Comparison of ENCODE assay signal across 17 cellular contexts in genomic region chr12:52976574-52977071, GRCh38. TPM values are rescaled to one million over a fixed set of nuclear protein-coding genes. Genes with fewer than 3 reads are reported as not detected.
DNase-seq lines count a peak whose midpoint lies in the region; ATAC-seq and TF ChIP-seq lines count a peak whose summit lies in the region.
"Had no signal": no experiment of that assay in that cellular context is flagged by ENCODE, and none has a peak within 500 bp of the region (broad histone marks: within the 10 kb centered on the region; RNA-seq: fewer than 3 reads in every experiment).

No MANE protein-coding gene starts in this region.

- H3K27ac Mint-ChIP-seq in nephron progenitor cell = peak overlapping the region; percentile 23
- no peak overlapping the region for H3K27ac Mint-ChIP-seq in activated naive CD8-positive, alpha-beta T cell treated with anti-CD3 and anti-CD28 coated beads for 36 hours
- H3K27ac Mint-ChIP-seq: activated CD8-positive, alpha-beta T cell treated with anti-CD3 and anti-CD28 coated beads, Interleukin-2, amount 10 ng/mL, durations not matched to agents 7 days and 5 days had no signal

- H3K4me1 ChIP-seq in HUES6 (ENCODE audit: control insufficient read depth, insufficient read depth, low read length) = peaks cover 32% of the 10 kb centered on the region

- peak overlapping the region; percentile 14 for H3K4me3 Mint-ChIP-seq in nephron progenitor cell
- no peak overlapping the region for H3K4me3 Mint-ChIP-seq in activated naive CD8-positive, alpha-beta T cell treated with anti-CD3 and anti-CD28 coated beads for 36 hours
- H3K4me3 Mint-ChIP-seq: activated CD8-positive, alpha-beta T cell treated with anti-CD3 and anti-CD28 coated beads, Interleukin-2, amount 10 ng/mL, durations not matched to agents 7 days and 5 days; central memory CD8-positive, alpha-beta T cell had no signal

- H3K27me3 Mint-ChIP-seq in nephron progenitor cell (ENCODE audit: low read depth, poor library complexity) = peaks cover 16% of the 10 kb centered on the region
- peaks cover 29% of the 10 kb centered on the region for H3K27me3 Mint-ChIP-seq in activated naive CD8-positive, alpha-beta T cell treated with anti-CD3 and anti-CD28 coated beads for 36 hours

- no peaks in the 10 kb centered on the region for H3K36me3 Mint-ChIP-seq in nephron progenitor cell (ENCODE audit: low read depth)
- no peaks in the 10 kb centered on the region for H3K36me3 Mint-ChIP-seq in activated naive CD8-positive, alpha-beta T cell treated with anti-CD3 and anti-CD28 coated beads for 36 hours

- H3K4me3 ChIP-seq in AG10803 (ENCODE audit: low read length) (no peak overlapping the region), HUES6 (ENCODE audit: low read depth, low read length) (peak overlapping the region; percentile 2; the same call in 1 of the 2 replicates)
- H3K4me3 ChIP-seq: SJCRH30, upper lobe of left lung had no signal

- H3K36me3 ChIP-seq in HUES6 (ENCODE audit: control insufficient read depth, insufficient read depth, low read length) = no peaks in the 10 kb centered on the region
- H3K36me3 ChIP-seq: SJCRH30, upper lobe of left lung had no signal

- H3K9ac ChIP-seq in HUES6 (ENCODE audit: low read length) = peak overlapping the region; percentile 69

- peaks cover 77% of the 10 kb centered on the region for H3K4me1 Mint-ChIP-seq in nephron progenitor cell
- H3K4me1 Mint-ChIP-seq in activated naive CD8-positive, alpha-beta T cell treated with anti-CD3 and anti-CD28 coated beads for 36 hours = no peaks in the 10 kb centered on the region
- H3K4me1 Mint-ChIP-seq: central memory CD8-positive, alpha-beta T cell had no signal

- peak overlapping the region; percentile 13; the same call in 1 of the 2 replicates for H3K27ac ChIP-seq in HUES6 (ENCODE audit: low read depth, low read length)
- H3K27ac ChIP-seq: SJCRH30, upper lobe of left lung had no signal

- ATAC-seq in HG03045 (IDR thresholded peaks at IDR 0.05; ENCODE audit: unreplicated experiment) (no peak), GM21825 (IDR thresholded peaks at IDR 0.05; ENCODE audit: unreplicated experiment) (no peak)
- ATAC-seq: activated CD8-positive, alpha-beta T cell treated with anti-CD3 and anti-CD28 coated beads, Interleukin-2, amount 10 ng/mL, durations not matched to agents 7 days and 5 days; esophagus mucosa had no signal

- no peaks in the 10 kb centered on the region for H3K9me3 Mint-ChIP-seq in nephron progenitor cell
- H3K9me3 Mint-ChIP-seq in activated naive CD8-positive, alpha-beta T cell treated with anti-CD3 and anti-CD28 coated beads for 36 hours = no peaks in the 10 kb centered on the region
- H3K9me3 Mint-ChIP-seq: central memory CD8-positive, alpha-beta T cell had no signal

- H3K27me3 ChIP-seq in HUES6 (ENCODE audit: control insufficient read depth, insufficient read depth, low read length) = no peaks in the 10 kb centered on the region
- H3K27me3 ChIP-seq: SJCRH30, upper lobe of left lung had no signal

- 0 out of 2 replicates have a peak, but pooled peaks have one; percentile 1 for TF ChIP-seq CTCF in AG10803 (conservative IDR thresholded peaks at IDR 0.05; ENCODE audit: low read length)
- no peak for TF ChIP-seq CTCF in nephron progenitor cell (IDR thresholded peaks at IDR 0.05)

- peak; percentile 73 for DNase-seq in AG10803 (ENCODE audit: low read depth)
- peak; percentile 88 for DNase-seq in cerebellar cortex (ENCODE audit: low spot score)
- peak; percentile 50 for DNase-seq in nephron progenitor cell
- no peak for DNase-seq in DMS79 treated with DMSO at 0.1 percent for 48 hours (lab: John Stamatoyannopoulos, UW)
- DNase-seq in activated naive CD8-positive, alpha-beta T cell treated with anti-CD3 and anti-CD28 coated beads for 36 hours = no peak
- DNase-seq: activated CD8-positive, alpha-beta T cell treated with anti-CD3 and anti-CD28 coated beads, Interleukin-2, amount 10 ng/mL, durations not matched to agents 7 days and 5 days; AML-193; DND-41; midbrain; stimulated activated CD4-positive, alpha-beta T cell treated with anti-CD3 and anti-CD28 coated beads, Interleukin-1b, Interleukin-23, amount 100 ng/mL, for 48 hours had no signal

- H3K9me3 ChIP-seq in HUES6 (ENCODE audit: control insufficient read depth, insufficient read depth, low read depth, low read length) = no peaks in the 10 kb centered on the region
- H3K9me3 ChIP-seq: SJCRH30, upper lobe of left lung had no signal

RNA-seq across cellular contexts. Expression of gene KRT18, which starts 27.7 kb away (rescaled TPM):
- 1 to 10 TPM; 7.3 to 7.6 TPM for total RNA-seq in activated naive CD8-positive, alpha-beta T cell treated with anti-CD3 and anti-CD28 coated beads for 36 hours

RNA-seq across cellular contexts. Expression of gene EIF4B, which starts 29.6 kb away (rescaled TPM):
- 100 to 1,000 TPM; 704 to 720 TPM for total RNA-seq in activated naive CD8-positive, alpha-beta T cell treated with anti-CD3 and anti-CD28 coated beads for 36 hours

Comparison
In these comparisons a context has a peak if more than half of its experiments do, and no peak if none do; other contexts are left out.
1. DNase-seq: peak in AG10803 (single experiment), cerebellar cortex (single experiment) and nephron progenitor cell (single experiment); none in DMS79 treated with DMSO at 0.1 percent for 48 hours (single experiment) and activated naive CD8-positive, alpha-beta T cell treated with anti-CD3 and anti-CD28 coated beads for 36 hours (single experiment).